ENCODE assay signal across 22 cellular contexts in genomic region chr9:739362-739761, GRCh38.
A peak's percentile ranks its signal among the peaks of the same experiment; 100 is the strongest.
DNase-seq lines count a peak whose midpoint lies in the region; ATAC-seq and TF ChIP-seq lines count a peak whose summit lies in the region.
"Had no signal": no experiment of that assay in that cellular context is flagged by ENCODE, and none has a peak within 500 bp of the region (broad histone marks: within the 10 kb centered on the region; RNA-seq: fewer than 3 reads in every experiment).

No MANE protein-coding gene starts in this region.

- peaks cover 0 to 82% (median 57%) of the 10 kb centered on the region in 9 donors for H3K36me3 ChIP-seq in heart left ventricle
- H3K36me3 ChIP-seq in psoas muscle (ENCODE audit: insufficient read depth in 1 of 2, low read depth in 1 of 2): peaks cover 8 to 82% of the 10 kb centered on the region in 2 donors
- no peaks in the 10 kb centered on the region for H3K36me3 ChIP-seq in uterus

- TF ChIP-seq POLR2A in heart left ventricle (IDR thresholded peaks at IDR 0.05): no peak
- TF ChIP-seq POLR2A in uterus (IDR thresholded peaks at IDR 0.05): no peak

- no peak for DNase-seq in heart left ventricle
- no peak for DNase-seq in Right ventricle myocardium superior
- peak; percentile 34 for DNase-seq in fibroblast of villous mesenchyme (ENCODE audit: low read depth)
- DNase-seq in psoas muscle: no peak
- DNase-seq in uterus: no peak
- DNase-seq in T-helper 17 cell: no peak
- no peak for DNase-seq in natural killer cell
- DNase-seq: 8988T; activated CD4-positive, alpha-beta T cell treated with anti-CD3 and anti-CD28 coated beads, Interleukin-2, amount 10 ng/mL, durations not matched to agents 7 days and 5 days; activated CD8-positive, alpha-beta memory T cell treated with anti-CD3 and anti-CD28 coated beads, Interleukin-2, amount 50 U/mL, for 4 hours; activated gamma-delta T cell treated with Interleukin-2 at 50 U/mL for 16 hours; anterior cingulate cortex; H9; NCI-H187 treated with DMSO at 0.1 percent for 48 hours; NK-92 treated with Interleukin-12 subunit alpha and Interleukin-12 subunit beta, amount 100 ng/mL, for 24 hours; retina; RPMI8226; stimulated activated CD4-positive, alpha-beta T cell treated with anti-CD3 and anti-CD28 coated beads, Interleukin-1b, Interleukin-23, amount 100 ng/mL, for 48 hours; stimulated activated naive CD8-positive, alpha-beta T cell treated with anti-CD3 and anti-CD28 coated beads, Interleukin-15, Interleukin-2, amounts not matched to agents 100 U/mL and 50 U/mL, for 24 hours had no signal

- H3K4me1 Mint-ChIP-seq in T-helper 17 cell: peaks cover 2% of the 10 kb centered on the region
- H3K4me1 Mint-ChIP-seq in natural killer cell: no peaks in the 10 kb centered on the region
- H3K4me1 Mint-ChIP-seq: activated CD4-positive, alpha-beta T cell treated with anti-CD3 and anti-CD28 coated beads, Interleukin-2, amount 10 ng/mL, durations not matched to agents 7 days and 5 days had no signal

- H3K27ac Mint-ChIP-seq in T-helper 17 cell: no peak overlapping the region
- no peak overlapping the region for H3K27ac Mint-ChIP-seq in natural killer cell
- H3K27ac Mint-ChIP-seq: activated CD4-positive, alpha-beta T cell treated with anti-CD3 and anti-CD28 coated beads, Interleukin-2, amount 10 ng/mL, durations not matched to agents 7 days and 5 days; H9 had no signal

- H3K27me3 Mint-ChIP-seq in T-helper 17 cell (no peaks in the 10 kb centered on the region), natural killer cell (ENCODE audit: low read depth in 2 of 2) (peaks cover 0 to 6% of the 10 kb centered on the region in 2 donors)

- H3K4me3 Mint-ChIP-seq in T-helper 17 cell (no peak overlapping the region), natural killer cell (no peak overlapping the region)
- H3K4me3 Mint-ChIP-seq: activated CD4-positive, alpha-beta T cell treated with anti-CD3 and anti-CD28 coated beads, Interleukin-2, amount 10 ng/mL, durations not matched to agents 7 days and 5 days; H9 had no signal

- ATAC-seq in heart left ventricle (no peak), Right ventricle myocardium superior (ENCODE audit: poor library complexity) (no peak), psoas muscle (no peak), T-helper 17 cell (no peak), natural killer cell (no peak), HG03159 (IDR thresholded peaks at IDR 0.05; ENCODE audit: unreplicated experiment) (no peak)
- ATAC-seq: K562; stimulated activated naive CD8-positive, alpha-beta T cell treated with anti-CD3 and anti-CD28 coated beads, Interleukin-15, Interleukin-2, amounts not matched to agents 100 U/mL and 50 U/mL, for 24 hours had no signal

- H3K4me3 ChIP-seq in heart left ventricle: no peak overlapping the region
- H3K4me3 ChIP-seq in fibroblast of villous mesenchyme (ENCODE audit: low read depth, low read length): no peak overlapping the region
- no peak overlapping the region for H3K4me3 ChIP-seq in psoas muscle
- H3K4me3 ChIP-seq in uterus: no peak overlapping the region
- H3K4me3 ChIP-seq: BLaER1, K562 had no signal

- H3K36me3 Mint-ChIP-seq in T-helper 17 cell (ENCODE audit: low read depth): peaks cover 3% of the 10 kb centered on the region
- no peaks in the 10 kb centered on the region for H3K36me3 Mint-ChIP-seq in natural killer cell

- no peaks in the 10 kb centered on the region for H3K9me3 Mint-ChIP-seq in natural killer cell
- H3K9me3 Mint-ChIP-seq: activated CD4-positive, alpha-beta T cell treated with anti-CD3 and anti-CD28 coated beads, Interleukin-2, amount 10 ng/mL, durations not matched to agents 7 days and 5 days; H9 had no signal

- H3K4me1 ChIP-seq in heart left ventricle (peaks cover 5 to 82% (median 43%) of the 10 kb centered on the region in 12 donors), psoas muscle (peaks cover 47% of the 10 kb centered on the region), uterus (peaks cover 0 to 5% of the 10 kb centered on the region in 2 donors)

- H3K27me3 ChIP-seq in heart left ventricle (no peaks in the 10 kb centered on the region), psoas muscle (ENCODE audit: insufficient read depth in 3 of 3, low read length in 2 of 3) (no peaks in the 10 kb centered on the region), uterus (no peaks in the 10 kb centered on the region)
- H3K27me3 ChIP-seq: BLaER1 had no signal

- TF ChIP-seq CTCF in heart left ventricle (IDR thresholded peaks at IDR 0.05): no peak
- no peak for TF ChIP-seq CTCF in fibroblast of villous mesenchyme (IDR thresholded peaks at IDR 0.05; ENCODE audit: insufficient read depth, low read depth, low read length)
- no peak for TF ChIP-seq CTCF in psoas muscle (IDR thresholded peaks at IDR 0.05)
- TF ChIP-seq CTCF in uterus (IDR thresholded peaks at IDR 0.05): no peak
- no peak for TF ChIP-seq CTCF in natural killer cell (IDR thresholded peaks at IDR 0.05)

- H3K27ac ChIP-seq in heart left ventricle (peak overlapping the region in 11 of 12 donors; percentile 69 to 95 (median 88)), psoas muscle (peak overlapping the region; percentile 90), uterus (peak overlapping the region; percentile 74 to 81)
- H3K27ac ChIP-seq: BLaER1 had no signal

- intact Hi-C loops in heart left ventricle (cut with DNase I) (loop anchor here in 2 of 10 donors (2.0 to 5.0 kb wide), 2 partner anchors 42 to 45 kb away; no protein-coding TSS in a partner anchor), Right ventricle myocardium superior (cut with DNase I) (no loop called here), psoas muscle (cut with DNase I) (loop anchor here in 1 of 2 donors (5.0 kb wide), 1 partner anchor 42 kb away; no protein-coding TSS in a partner anchor), uterus (cut with DNase I; ENCODE audit: low total_unique reads) (no loop called here), natural killer cell (cut with micrococcal nuclease) (no loop called here)

- H3K9me3 ChIP-seq in heart left ventricle: no peaks in the 10 kb centered on the region
- no peaks in the 10 kb centered on the region for H3K9me3 ChIP-seq in psoas muscle
- H3K9me3 ChIP-seq in uterus: no peaks in the 10 kb centered on the region
- H3K9me3 ChIP-seq in T-helper 17 cell (ENCODE audit: control insufficient read depth, low read length, poor library complexity, severe bottlenecking): no peaks in the 10 kb centered on the region
- H3K9me3 ChIP-seq: BLaER1 had no signal
